ENCODE assay signal across 16 cellular contexts in genomic region chr3:138803006-138803653, GRCh38. TPM values are rescaled to one million over a fixed set of nuclear protein-coding genes. Genes with fewer than 3 reads are reported as not detected.
DNase-seq lines count a peak whose midpoint lies in the region; ATAC-seq, FAIRE-seq and TF ChIP-seq lines count a peak whose summit lies in the region.
"Had no signal": no experiment of that assay in that cellular context is flagged by ENCODE, and none has a peak within 500 bp of the region (broad histone marks: within the 10 kb centered on the region; RNA-seq: fewer than 3 reads in every experiment).

No MANE protein-coding gene starts in this region.

- no peak overlapping the region for H3K9ac ChIP-seq in keratinocyte (ENCODE audit: control insufficient read depth, extremely low read depth, insufficient read depth, low read length)

- H3K27ac ChIP-seq in CD8-positive, alpha-beta T cell (ENCODE audit: low read depth, low read length): no peak overlapping the region
- no peak overlapping the region for H3K27ac ChIP-seq in keratinocyte (ENCODE audit: control insufficient read depth, insufficient read depth, low read length)
- peak overlapping the region; percentile 47 for H3K27ac ChIP-seq in neutrophil
- H3K27ac ChIP-seq: SK-N-MC had no signal

- H3K36me3 ChIP-seq in CD8-positive, alpha-beta T cell (ENCODE audit: insufficient read depth, low read length): no peaks in the 10 kb centered on the region
- H3K36me3 ChIP-seq in keratinocyte (ENCODE audit: control insufficient read depth in 2 of 2, extremely low read depth in 1 of 2, insufficient read depth in 2 of 2, low read length in 2 of 2) (no peaks in the 10 kb centered on the region), neutrophil (no peaks in the 10 kb centered on the region)
- H3K36me3 ChIP-seq: BE2C had no signal

- no peaks in the 10 kb centered on the region for H3K9me3 ChIP-seq in CD8-positive, alpha-beta T cell (ENCODE audit: low read length)
- no peaks in the 10 kb centered on the region for H3K9me3 ChIP-seq in keratinocyte (ENCODE audit: control insufficient read depth, low read depth, low read length)
- H3K9me3 ChIP-seq in neutrophil: no peaks in the 10 kb centered on the region
- H3K9me3 ChIP-seq: BE2C had no signal

- no peak for DNase-seq in CD8-positive, alpha-beta T cell
- DNase-seq in H54 (ENCODE audit: insufficient read length, low spot score) (no peak), keratinocyte (ENCODE audit: low read depth, low spot score) (no peak), NCI-H446 (lab: John Stamatoyannopoulos, UW) (no peak), NCI-H2196 (lab: John Stamatoyannopoulos, UW; ENCODE audit: unreplicated experiment) (no peak), DMS79 treated with DMSO at 0.1 percent for 48 hours (lab: John Stamatoyannopoulos, UW) (no peak)
- DNase-seq: BE2C, HCEC 1CT, NCI-H1436 treated with DMSO at 0.1 percent for 48 hours, NCI-H2081, NCI-H345, NCI-H69, PC-3 had no signal

- H4K20me1 ChIP-seq in keratinocyte (ENCODE audit: control insufficient read depth, extremely low read depth, insufficient read depth, low read length): no peaks in the 10 kb centered on the region

- TF ChIP-seq POLR2A in H54 (IDR thresholded peaks at IDR 0.05; ENCODE audit: low read depth, low read length): no peak

- no peaks in the 10 kb centered on the region for H3K27me3 Mint-ChIP-seq in CD8-positive, alpha-beta T cell (ENCODE audit: low read depth)
- H3K27me3 Mint-ChIP-seq: IgD-negative memory B cell had no signal

- peak overlapping the region; percentile 17 for H3K4me2 ChIP-seq in keratinocyte (ENCODE audit: control insufficient read depth, extremely low read depth, insufficient read depth, low read depth, low read length)

- no peaks in the 10 kb centered on the region for H3K27me3 ChIP-seq in CD8-positive, alpha-beta T cell (ENCODE audit: insufficient read depth, low read length)
- no peaks in the 10 kb centered on the region for H3K27me3 ChIP-seq in keratinocyte (ENCODE audit: control insufficient read depth, extremely low read depth, insufficient read depth, low read length)
- no peaks in the 10 kb centered on the region for H3K27me3 ChIP-seq in neutrophil
- H3K27me3 ChIP-seq: BE2C had no signal

- H2AFZ ChIP-seq in keratinocyte (ENCODE audit: control insufficient read depth, low read length): no peak overlapping the region

- peaks cover 14% of the 10 kb centered on the region for H3K36me3 Mint-ChIP-seq in CD8-positive, alpha-beta T cell

- CTCF ChIA-PET in CD8-positive, alpha-beta T cell (lab: Charles Lee): no interaction called here

- peak overlapping the region; percentile 46 for H3K27ac Mint-ChIP-seq in CD8-positive, alpha-beta T cell
- H3K27ac Mint-ChIP-seq: IgD-negative memory B cell had no signal

- peak; percentile 30 for FAIRE-seq in H54 (lab: Jason Lieb, UNC)
- no peak for FAIRE-seq in keratinocyte (lab: Jason Lieb, UNC)

- no peaks in the 10 kb centered on the region for H3K9me3 Mint-ChIP-seq in CD8-positive, alpha-beta T cell

- H3K4me1 ChIP-seq in CD8-positive, alpha-beta T cell (ENCODE audit: insufficient read depth, low read length): no peaks in the 10 kb centered on the region
- peaks cover 13% of the 10 kb centered on the region for H3K4me1 ChIP-seq in keratinocyte (ENCODE audit: control insufficient read depth, extremely low read depth, insufficient read depth, low read length)
- H3K4me1 ChIP-seq in neutrophil (ENCODE audit: control insufficient read depth in 1 of 2, insufficient read depth in 1 of 2, low read depth in 1 of 2, low read length in 1 of 2): peaks cover 13 to 16% of the 10 kb centered on the region in 2 experiments
- H3K4me1 ChIP-seq: BE2C had no signal

- intact Hi-C loops in CD8-positive, alpha-beta T cell (cut with DNase I, micrococcal nuclease): no loop called here

- dilution Hi-C loops in keratinocyte (cut with MboI; ENCODE audit: extremely low pct_ligation_motif_present, low sequenced_read_pairs): loop anchor here (25.0 kb wide), 1 partner anchor 109 kb away; no protein-coding TSS in a partner anchor

- no peaks in the 10 kb centered on the region for H3K9me1 ChIP-seq in keratinocyte (ENCODE audit: control insufficient read depth, extremely low read depth, insufficient read depth, low read length)

- no peak overlapping the region for H3K4me3 ChIP-seq in CD8-positive, alpha-beta T cell (ENCODE audit: low read depth, low read length)
- H3K4me3 ChIP-seq in keratinocyte (ENCODE audit: control insufficient read depth in 2 of 3, extremely low read depth in 1 of 3, insufficient read depth in 2 of 3, low read depth in 1 of 3, low read length in 3 of 3): no peak overlapping the region
- no peak overlapping the region for H3K4me3 ChIP-seq in neutrophil (ENCODE audit: low read depth in 1 of 2, low read length in 1 of 2)
- H3K4me3 ChIP-seq: SK-N-MC had no signal

- peaks cover 41% of the 10 kb centered on the region for H3K4me1 Mint-ChIP-seq in CD8-positive, alpha-beta T cell (ENCODE audit: low read depth)

- H3K4me3 Mint-ChIP-seq in CD8-positive, alpha-beta T cell: no peak overlapping the region
- H3K4me3 Mint-ChIP-seq: IgD-negative memory B cell had no signal

- H3K79me2 ChIP-seq in keratinocyte (ENCODE audit: control insufficient read depth, insufficient read depth, low read length): peaks cover 40% of the 10 kb centered on the region

- ATAC-seq in CD8-positive, alpha-beta T cell: no peak
- ATAC-seq: PC-3 had no signal

- no peak for TF ChIP-seq CTCF in CD8-positive, alpha-beta T cell (IDR thresholded peaks at IDR 0.05)
- TF ChIP-seq CTCF in keratinocyte (optimal IDR thresholded peaks at IDR 0.05 in 1 of 3, IDR thresholded peaks at IDR 0.05 in 1 of 3, conservative IDR thresholded peaks at IDR 0.05 in 1 of 3; ENCODE audit: extremely low read depth in 1 of 3, insufficient read depth in 2 of 3, low read length in 3 of 3) (no peak), neutrophil (IDR thresholded peaks at IDR 0.05) (no peak)

- POLR2A ChIA-PET in CD8-positive, alpha-beta T cell (lab: Charles Lee): no interaction called here

RNA-seq across cellular contexts. Expression of gene PIK3CB, which starts 31.6 kb away (rescaled TPM):
- total RNA-seq in CD8-positive, alpha-beta T cell: 10 to 100 TPM; 14.7 to 15.0 TPM
- polyA plus RNA-seq in keratinocyte: 11.5 to 19.9 TPM (median 18.5 TPM) in 3 replicates
- polyA plus RNA-seq in keratinocyte (2011; ENCODE audit: low read depth): 9.1 TPM
- polyA plus RNA-seq in keratinocyte (2011; cell fraction: cytosol; rRNA removed): 13.3 and 24.1 TPM in 2 replicates
- polyA plus RNA-seq in keratinocyte (2011; cell fraction: nucleus; rRNA removed): 12.7 and 16.6 TPM in 2 replicates
- 14.8 and 20.8 TPM in 2 replicates for polyA plus RNA-seq in keratinocyte (2012; ENCODE audit: low replicate concordance)
- 10.6 to 23.8 TPM (median 11.9 TPM) in 3 replicates for polyA minus RNA-seq in keratinocyte
- 17.6 TPM for polyA minus RNA-seq in keratinocyte (2011; cell fraction: cytosol; rRNA and poly(A)+ RNA removed)
- 14.2 and 37.8 TPM in 2 replicates for polyA minus RNA-seq in keratinocyte (2011; cell fraction: nucleus; rRNA and poly(A)+ RNA removed)
